In genomic region chr20:50704039-50704438, GRCh38 we compare ENCODE assay signal across 2 cellular contexts. TPM values are rescaled to one million over a fixed set of nuclear protein-coding genes. Genes with fewer than 3 reads are reported as not detected.
"Had no signal": no experiment of that assay in that cellular context is flagged by ENCODE, and none has a peak within 500 bp of the region (broad histone marks: within the 10 kb centered on the region; RNA-seq: fewer than 3 reads in every experiment).

No MANE protein-coding gene starts in this region.

RNA-seq across cellular contexts. Expression of gene RIPOR3, which starts 12.7 kb away (rescaled TPM):
- total RNA-seq: LHCN-M2, MCF 10A had no signal
